Comparison of ENCODE assay signal across 21 cellular contexts in genomic region chr2:43375746-43376522, GRCh38.
DNase-seq lines count a peak whose midpoint lies in the region; ATAC-seq and TF ChIP-seq lines count a peak whose summit lies in the region.
"Had no signal": no experiment of that assay in that cellular context is flagged by ENCODE, and none has a peak within 500 bp of the region (broad histone marks: within the 10 kb centered on the region; RNA-seq: fewer than 3 reads in every experiment).

No MANE protein-coding gene starts in this region.

- no peak for TF ChIP-seq CTCF in thyroid gland (IDR thresholded peaks at IDR 0.05)
- no peak for TF ChIP-seq CTCF in CD4-positive, alpha-beta T cell (IDR thresholded peaks at IDR 0.05)

- DNase-seq in central memory CD8-positive, alpha-beta T cell (ENCODE audit: low spot score in 2 of 2) = no peak
- DNase-seq in thyroid gland = no peak
- DNase-seq in CD4-positive, alpha-beta T cell = no peak
- DNase-seq in SIG-M5 treated with dmso at 0.1 percent for 504 hours (lab: John Stamatoyannopoulos, UW; ENCODE audit: unreplicated experiment) = no peak
- DNase-seq: activated CD8-positive, alpha-beta T cell treated with anti-CD3 and anti-CD28 coated beads, Interleukin-2, amount 10 ng/mL, durations not matched to agents 7 days and 5 days; activated naive CD4-positive, alpha-beta T cell treated with anti-CD3 and anti-CD28 coated beads for 36 hours; activated T-cell treated with anti-CD3 and anti-CD28 coated beads, Interleukin-2, amount 50 U/mL, for 24 hours; AML-193; COR-L47; endodermal cell; natural killer cell; NCI-H1417; NCI-H2171; NCI-H69; stimulated activated CD4-positive, alpha-beta T cell treated with anti-CD3 and anti-CD28 coated beads, Interleukin-12 subunit alpha, Interleukin-12 subunit beta, amount 100 ng/mL, for 4 hours; testis had no signal

- no peaks in the 10 kb centered on the region for H3K9me3 ChIP-seq in HUES48 (ENCODE audit: control insufficient read depth, insufficient read depth, low read length)
- no peaks in the 10 kb centered on the region for H3K9me3 ChIP-seq in muscle layer of colon (ENCODE audit: low read length)
- no peaks in the 10 kb centered on the region for H3K9me3 ChIP-seq in thyroid gland
- H3K9me3 ChIP-seq in CD4-positive, alpha-beta T cell (ENCODE audit: control insufficient read depth, low read length) = no peaks in the 10 kb centered on the region
- H3K9me3 ChIP-seq: testis had no signal

- peaks cover 24% of the 10 kb centered on the region for H3K4me1 Mint-ChIP-seq in central memory CD8-positive, alpha-beta T cell
- no peaks in the 10 kb centered on the region for H3K4me1 Mint-ChIP-seq in CD4-positive, alpha-beta T cell (ENCODE audit: low read depth)
- H3K4me1 Mint-ChIP-seq: memory B cell had no signal

- 63 to 75% methylated on average over 3 of the region's 3 CpGs for WGBS in thyroid gland, 2 donors

- H3K27ac ChIP-seq in HUES48 (ENCODE audit: low read depth, low read length) (peak overlapping the region; percentile 57), muscle layer of colon (ENCODE audit: low read depth, low read length) (peak overlapping the region; percentile 69), thyroid gland (peak overlapping the region; percentile 5 to 67 (median 14))
- H3K27ac ChIP-seq in CD4-positive, alpha-beta T cell (ENCODE audit: low read depth, low read length) = no peak overlapping the region
- H3K27ac ChIP-seq: testis had no signal

- intact Hi-C loops in thyroid gland (cut with DNase I) = no loop called here
- intact Hi-C loops in CD4-positive, alpha-beta T cell (cut with DNase I, micrococcal nuclease) = no loop called here

- ATAC-seq in central memory CD8-positive, alpha-beta T cell (replicated peaks; ENCODE audit: extremely low read depth, poor library complexity, severe bottlenecking) = no peak
- ATAC-seq in CD4-positive, alpha-beta T cell (ENCODE audit: poor library complexity) = no peak
- ATAC-seq in GM21526 (IDR thresholded peaks at IDR 0.05; ENCODE audit: low FRiP score, unreplicated experiment) = no peak
- ATAC-seq: activated CD4-positive, CD25-positive, alpha-beta regulatory T cell treated with anti-CD3 and anti-CD28 coated beads, Interleukin-2, amount 50 U/mL, for 24 hours; activated CD8-positive, alpha-beta T cell treated with anti-CD3 and anti-CD28 coated beads, Interleukin-2, amount 10 ng/mL, durations not matched to agents 7 days and 5 days; natural killer cell had no signal

- H3K4me1 ChIP-seq in HUES48 (ENCODE audit: control insufficient read depth, insufficient read depth, low read length) (peaks cover 5% of the 10 kb centered on the region; the same call in 1 of the 2 replicates), muscle layer of colon (ENCODE audit: insufficient read depth, low read length) (peaks cover 42% of the 10 kb centered on the region), thyroid gland (peaks cover 17 to 19% of the 10 kb centered on the region in 2 donors)

- H3K9ac ChIP-seq in HUES48 (ENCODE audit: low read depth, low read length) = no peak overlapping the region
- no peak overlapping the region for H3K9ac ChIP-seq in muscle layer of colon (ENCODE audit: low read length)

- H3K9me3 Mint-ChIP-seq in central memory CD8-positive, alpha-beta T cell = no peaks in the 10 kb centered on the region
- H3K9me3 Mint-ChIP-seq in CD4-positive, alpha-beta T cell = no peaks in the 10 kb centered on the region
- H3K9me3 Mint-ChIP-seq: activated naive CD4-positive, alpha-beta T cell treated with anti-CD3 and anti-CD28 coated beads for 36 hours; activated T-cell treated with anti-CD3 and anti-CD28 coated beads, Interleukin-2, amount 50 U/mL, for 24 hours; endodermal cell; natural killer cell had no signal

- H3K27me3 ChIP-seq in HUES48 (ENCODE audit: control insufficient read depth, insufficient read depth, low read length) = no peaks in the 10 kb centered on the region
- no peaks in the 10 kb centered on the region for H3K27me3 ChIP-seq in muscle layer of colon (ENCODE audit: control insufficient read depth in 1 of 2, insufficient read depth in 2 of 2, low read length in 2 of 2)
- no peaks in the 10 kb centered on the region for H3K27me3 ChIP-seq in thyroid gland
- no peaks in the 10 kb centered on the region for H3K27me3 ChIP-seq in CD4-positive, alpha-beta T cell (ENCODE audit: control insufficient read depth, insufficient read depth, low read length)
- H3K27me3 ChIP-seq: testis had no signal

- H3K27me3 Mint-ChIP-seq in central memory CD8-positive, alpha-beta T cell = no peaks in the 10 kb centered on the region
- no peaks in the 10 kb centered on the region for H3K27me3 Mint-ChIP-seq in CD4-positive, alpha-beta T cell
- H3K27me3 Mint-ChIP-seq: activated T-cell treated with anti-CD3 and anti-CD28 coated beads, Interleukin-2, amount 50 U/mL, for 24 hours; memory B cell had no signal

- H3K36me3 Mint-ChIP-seq in central memory CD8-positive, alpha-beta T cell (ENCODE audit: insufficient read depth) = no peaks in the 10 kb centered on the region
- H3K36me3 Mint-ChIP-seq in CD4-positive, alpha-beta T cell (ENCODE audit: low read depth) = peaks cover 39% of the 10 kb centered on the region
- H3K36me3 Mint-ChIP-seq: natural killer cell had no signal

- POLR2A ChIA-PET in CD4-positive, alpha-beta T cell (lab: Charles Lee) = no interaction called here

- no peaks in the 10 kb centered on the region for H3K36me3 ChIP-seq in HUES48 (ENCODE audit: control insufficient read depth, insufficient read depth, low read length)
- no peaks in the 10 kb centered on the region for H3K36me3 ChIP-seq in muscle layer of colon (ENCODE audit: insufficient read depth, low read length)
- H3K36me3 ChIP-seq in thyroid gland = no peaks in the 10 kb centered on the region

- H3K4me3 ChIP-seq in HUES48 (ENCODE audit: low read depth, low read length) = no peak overlapping the region
- no peak overlapping the region for H3K4me3 ChIP-seq in muscle layer of colon (ENCODE audit: low read depth in 1 of 2, low read length in 2 of 2)
- no peak overlapping the region for H3K4me3 ChIP-seq in thyroid gland (replicated peaks in 1 of 3)
- H3K4me3 ChIP-seq: testis had no signal

- CTCF ChIA-PET in CD4-positive, alpha-beta T cell (lab: Charles Lee) = no interaction called here

- TF ChIP-seq POLR2A in thyroid gland (IDR thresholded peaks at IDR 0.05) = no peak

- peak overlapping the region; percentile 16 for H3K27ac Mint-ChIP-seq in central memory CD8-positive, alpha-beta T cell (ENCODE audit: low read depth)
- H3K27ac Mint-ChIP-seq in CD4-positive, alpha-beta T cell = no peak overlapping the region
- H3K27ac Mint-ChIP-seq: activated CD8-positive, alpha-beta T cell treated with anti-CD3 and anti-CD28 coated beads, Interleukin-2, amount 10 ng/mL, durations not matched to agents 7 days and 5 days; activated naive CD4-positive, alpha-beta T cell treated with anti-CD3 and anti-CD28 coated beads for 36 hours; activated T-cell treated with anti-CD3 and anti-CD28 coated beads, Interleukin-2, amount 50 U/mL, for 24 hours; endodermal cell; memory B cell; natural killer cell had no signal

- no peak overlapping the region for H3K4me3 Mint-ChIP-seq in central memory CD8-positive, alpha-beta T cell
- H3K4me3 Mint-ChIP-seq in CD4-positive, alpha-beta T cell = no peak overlapping the region
- H3K4me3 Mint-ChIP-seq: activated CD8-positive, alpha-beta T cell treated with anti-CD3 and anti-CD28 coated beads, Interleukin-2, amount 10 ng/mL, durations not matched to agents 7 days and 5 days; activated naive CD4-positive, alpha-beta T cell treated with anti-CD3 and anti-CD28 coated beads for 36 hours; activated T-cell treated with anti-CD3 and anti-CD28 coated beads, Interleukin-2, amount 50 U/mL, for 24 hours; endodermal cell; memory B cell; natural killer cell had no signal
